Comparison of ENCODE assay signal across 1 cellular context in the genomic region with DNA sequence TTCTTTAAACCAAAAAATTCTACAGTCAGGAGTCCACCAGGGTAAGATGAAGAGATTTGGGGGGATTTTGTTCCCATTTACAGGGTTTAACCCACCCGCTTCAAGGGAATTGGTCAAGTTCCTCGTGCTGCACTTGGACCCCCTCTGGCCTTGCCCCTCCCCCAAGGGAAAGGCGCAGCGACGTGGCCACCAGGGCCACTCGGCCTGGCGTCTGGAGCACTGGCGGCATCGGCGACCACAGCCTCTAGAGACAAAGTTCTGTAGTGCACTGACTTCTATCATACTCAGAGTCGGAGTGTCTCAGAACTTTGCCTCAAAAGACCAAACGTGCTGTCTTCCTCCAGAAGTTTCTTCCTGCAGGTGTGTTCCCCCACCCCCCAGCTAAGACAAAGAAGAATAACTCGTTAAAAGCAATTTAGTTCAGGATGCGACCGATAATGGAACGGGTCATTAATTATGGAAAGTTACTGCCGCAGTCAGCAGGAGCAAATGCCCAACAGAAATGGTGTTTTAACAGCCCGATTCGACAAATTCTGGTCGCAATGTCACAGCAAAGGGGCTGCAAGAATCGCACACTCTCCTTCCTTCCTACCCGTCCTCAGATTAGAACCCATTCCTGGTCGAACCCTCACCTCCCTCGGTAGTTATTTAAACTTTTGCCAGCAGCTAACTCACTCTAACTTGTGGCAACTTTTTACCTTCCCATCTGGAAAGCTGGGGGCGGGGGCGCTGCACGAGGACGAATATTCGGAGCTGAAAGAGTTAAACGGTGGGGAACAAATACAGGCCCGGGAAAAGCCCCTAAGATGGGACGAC.
TF ChIP-seq lines count a peak whose summit lies in the region.

No MANE protein-coding gene starts in this region.

TF ChIP-seq in HepG2, 621 proteins besides CTCF, POLR2A, EP300 and RAD21 (continued from another document and continues in another):
- TF ChIP-seq, protein P1, sequence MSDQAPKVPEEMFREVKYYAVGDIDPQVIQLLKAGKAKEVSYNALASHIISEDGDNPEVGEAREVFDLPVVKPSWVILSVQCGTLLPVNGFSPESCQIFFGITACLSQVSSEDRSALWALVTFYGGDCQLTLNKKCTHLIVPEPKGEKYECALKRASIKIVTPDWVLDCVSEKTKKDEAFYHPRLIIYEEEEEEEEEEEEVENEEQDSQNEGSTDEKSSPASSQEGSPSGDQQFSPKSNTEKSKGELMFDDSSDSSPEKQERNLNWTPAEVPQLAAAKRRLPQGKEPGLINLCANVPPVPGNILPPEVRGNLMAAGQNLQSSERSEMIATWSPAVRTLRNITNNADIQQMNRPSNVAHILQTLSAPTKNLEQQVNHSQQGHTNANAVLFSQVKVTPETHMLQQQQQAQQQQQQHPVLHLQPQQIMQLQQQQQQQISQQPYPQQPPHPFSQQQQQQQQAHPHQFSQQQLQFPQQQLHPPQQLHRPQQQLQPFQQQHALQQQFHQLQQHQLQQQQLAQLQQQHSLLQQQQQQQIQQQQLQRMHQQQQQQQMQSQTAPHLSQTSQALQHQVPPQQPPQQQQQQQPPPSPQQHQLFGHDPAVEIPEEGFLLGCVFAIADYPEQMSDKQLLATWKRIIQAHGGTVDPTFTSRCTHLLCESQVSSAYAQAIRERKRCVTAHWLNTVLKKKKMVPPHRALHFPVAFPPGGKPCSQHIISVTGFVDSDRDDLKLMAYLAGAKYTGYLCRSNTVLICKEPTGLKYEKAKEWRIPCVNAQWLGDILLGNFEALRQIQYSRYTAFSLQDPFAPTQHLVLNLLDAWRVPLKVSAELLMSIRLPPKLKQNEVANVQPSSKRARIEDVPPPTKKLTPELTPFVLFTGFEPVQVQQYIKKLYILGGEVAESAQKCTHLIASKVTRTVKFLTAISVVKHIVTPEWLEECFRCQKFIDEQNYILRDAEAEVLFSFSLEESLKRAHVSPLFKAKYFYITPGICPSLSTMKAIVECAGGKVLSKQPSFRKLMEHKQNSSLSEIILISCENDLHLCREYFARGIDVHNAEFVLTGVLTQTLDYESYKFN (CRISPR knock-in tag; conservative IDR thresholded peaks at IDR 0.05) = 0 out of 2 replicates have a peak, but pooled peaks have one; percentile 9
- TF ChIP-seq, protein P2, sequence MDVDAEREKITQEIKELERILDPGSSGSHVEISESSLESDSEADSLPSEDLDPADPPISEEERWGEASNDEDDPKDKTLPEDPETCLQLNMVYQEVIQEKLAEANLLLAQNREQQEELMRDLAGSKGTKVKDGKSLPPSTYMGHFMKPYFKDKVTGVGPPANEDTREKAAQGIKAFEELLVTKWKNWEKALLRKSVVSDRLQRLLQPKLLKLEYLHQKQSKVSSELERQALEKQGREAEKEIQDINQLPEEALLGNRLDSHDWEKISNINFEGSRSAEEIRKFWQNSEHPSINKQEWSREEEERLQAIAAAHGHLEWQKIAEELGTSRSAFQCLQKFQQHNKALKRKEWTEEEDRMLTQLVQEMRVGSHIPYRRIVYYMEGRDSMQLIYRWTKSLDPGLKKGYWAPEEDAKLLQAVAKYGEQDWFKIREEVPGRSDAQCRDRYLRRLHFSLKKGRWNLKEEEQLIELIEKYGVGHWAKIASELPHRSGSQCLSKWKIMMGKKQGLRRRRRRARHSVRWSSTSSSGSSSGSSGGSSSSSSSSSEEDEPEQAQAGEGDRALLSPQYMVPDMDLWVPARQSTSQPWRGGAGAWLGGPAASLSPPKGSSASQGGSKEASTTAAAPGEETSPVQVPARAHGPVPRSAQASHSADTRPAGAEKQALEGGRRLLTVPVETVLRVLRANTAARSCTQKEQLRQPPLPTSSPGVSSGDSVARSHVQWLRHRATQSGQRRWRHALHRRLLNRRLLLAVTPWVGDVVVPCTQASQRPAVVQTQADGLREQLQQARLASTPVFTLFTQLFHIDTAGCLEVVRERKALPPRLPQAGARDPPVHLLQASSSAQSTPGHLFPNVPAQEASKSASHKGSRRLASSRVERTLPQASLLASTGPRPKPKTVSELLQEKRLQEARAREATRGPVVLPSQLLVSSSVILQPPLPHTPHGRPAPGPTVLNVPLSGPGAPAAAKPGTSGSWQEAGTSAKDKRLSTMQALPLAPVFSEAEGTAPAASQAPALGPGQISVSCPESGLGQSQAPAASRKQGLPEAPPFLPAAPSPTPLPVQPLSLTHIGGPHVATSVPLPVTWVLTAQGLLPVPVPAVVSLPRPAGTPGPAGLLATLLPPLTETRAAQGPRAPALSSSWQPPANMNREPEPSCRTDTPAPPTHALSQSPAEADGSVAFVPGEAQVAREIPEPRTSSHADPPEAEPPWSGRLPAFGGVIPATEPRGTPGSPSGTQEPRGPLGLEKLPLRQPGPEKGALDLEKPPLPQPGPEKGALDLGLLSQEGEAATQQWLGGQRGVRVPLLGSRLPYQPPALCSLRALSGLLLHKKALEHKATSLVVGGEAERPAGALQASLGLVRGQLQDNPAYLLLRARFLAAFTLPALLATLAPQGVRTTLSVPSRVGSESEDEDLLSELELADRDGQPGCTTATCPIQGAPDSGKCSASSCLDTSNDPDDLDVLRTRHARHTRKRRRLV (CRISPR knock-in tag; IDR thresholded peaks at IDR 0.05) = 0 out of 2 replicates have a peak, but pooled peaks have one; percentile 45
- TF ChIP-seq, protein P3, sequence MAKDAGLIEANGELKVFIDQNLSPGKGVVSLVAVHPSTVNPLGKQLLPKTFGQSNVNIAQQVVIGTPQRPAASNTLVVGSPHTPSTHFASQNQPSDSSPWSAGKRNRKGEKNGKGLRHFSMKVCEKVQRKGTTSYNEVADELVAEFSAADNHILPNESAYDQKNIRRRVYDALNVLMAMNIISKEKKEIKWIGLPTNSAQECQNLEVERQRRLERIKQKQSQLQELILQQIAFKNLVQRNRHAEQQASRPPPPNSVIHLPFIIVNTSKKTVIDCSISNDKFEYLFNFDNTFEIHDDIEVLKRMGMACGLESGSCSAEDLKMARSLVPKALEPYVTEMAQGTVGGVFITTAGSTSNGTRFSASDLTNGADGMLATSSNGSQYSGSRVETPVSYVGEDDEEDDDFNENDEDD (CRISPR knock-in tag; IDR thresholded peaks at IDR 0.05; ENCODE audit: borderline replicate concordance) = peak; percentile 56; the same call in 1 of the 2 replicates
- TF ChIP-seq CBFB (CRISPR knock-in tag; IDR thresholded peaks at IDR 0.05) (no peak), RBFOX2 (IDR thresholded peaks at IDR 0.05; ENCODE audit: low read depth, low read length) (peak; percentile 15; the same call in 1 of the 2 replicates), ZNF329 (CRISPR knock-in tag; IDR thresholded peaks at IDR 0.05; ENCODE audit: low read depth) (no peak), ZNF549 (CRISPR knock-in tag; IDR thresholded peaks at IDR 0.05) (no peak), ZNF234 (CRISPR knock-in tag; conservative IDR thresholded peaks at IDR 0.05) (no peak), ARHGAP35 (CRISPR knock-in tag; IDR thresholded peaks at IDR 0.05; ENCODE audit: borderline replicate concordance) (no peak), SIX1 (CRISPR knock-in tag; IDR thresholded peaks at IDR 0.05; ENCODE audit: borderline replicate concordance) (0 out of 2 replicates have a peak, but pooled peaks have one; percentile 23), MAZ (IDR thresholded peaks at IDR 0.05; ENCODE audit: borderline replicate concordance, low read depth, low read length) (no peak), MAZ (CRISPR knock-in tag; IDR thresholded peaks at IDR 0.05; ENCODE audit: low read depth) (no peak), KLF12 (CRISPR knock-in tag; IDR thresholded peaks at IDR 0.05; ENCODE audit: borderline replicate concordance) (peak; percentile 23; the same call in 1 of the 2 replicates), ZNF547 (CRISPR knock-in tag; IDR thresholded peaks at IDR 0.05) (no peak), ZFAT (CRISPR knock-in tag; conservative IDR thresholded peaks at IDR 0.05) (peak; percentile 88; the same call in 1 of the 2 replicates), ZNF441 (CRISPR knock-in tag; IDR thresholded peaks at IDR 0.05; ENCODE audit: borderline replicate concordance) (no peak), KAT7 (CRISPR knock-in tag; IDR thresholded peaks at IDR 0.05; ENCODE audit: borderline replicate concordance) (peak; percentile 43; the same call in 1 of the 2 replicates), BCL6 (CRISPR knock-in tag; IDR thresholded peaks at IDR 0.05) (0 out of 2 replicates have a peak, but pooled peaks have one; percentile 17), ZBTB7B (CRISPR knock-in tag; IDR thresholded peaks at IDR 0.05) (0 out of 2 replicates have a peak, but pooled peaks have one; percentile 31), ZNF180 (CRISPR knock-in tag; IDR thresholded peaks at IDR 0.05; ENCODE audit: borderline replicate concordance, low read depth) (no peak), YEATS2 (CRISPR knock-in tag; IDR thresholded peaks at IDR 0.05; ENCODE audit: borderline replicate concordance) (no peak), SALL1 (CRISPR knock-in tag; IDR thresholded peaks at IDR 0.05) (0 out of 2 replicates have a peak, but pooled peaks have one; percentile 33), ZNF296 (CRISPR knock-in tag; conservative IDR thresholded peaks at IDR 0.05) (0 out of 2 replicates have a peak, but pooled peaks have one; percentile 64), PHF8 (CRISPR knock-in tag; IDR thresholded peaks at IDR 0.05) (peak; percentile 54), KMT2B (CRISPR knock-in tag; IDR thresholded peaks at IDR 0.05) (0 out of 2 replicates have a peak, but pooled peaks have one; percentile 35), ZNF235 (CRISPR knock-in tag; IDR thresholded peaks at IDR 0.05; ENCODE audit: borderline replicate concordance) (0 out of 2 replicates have a peak, but pooled peaks have one; percentile 61), ZNF331 (CRISPR knock-in tag; IDR thresholded peaks at IDR 0.05) (peak; percentile 40; the same call in 1 of the 2 replicates), ZNF563 (CRISPR knock-in tag; IDR thresholded peaks at IDR 0.05) (peak; percentile 49; the same call in 1 of the 2 replicates)
- TF ChIP-seq, protein P4, sequence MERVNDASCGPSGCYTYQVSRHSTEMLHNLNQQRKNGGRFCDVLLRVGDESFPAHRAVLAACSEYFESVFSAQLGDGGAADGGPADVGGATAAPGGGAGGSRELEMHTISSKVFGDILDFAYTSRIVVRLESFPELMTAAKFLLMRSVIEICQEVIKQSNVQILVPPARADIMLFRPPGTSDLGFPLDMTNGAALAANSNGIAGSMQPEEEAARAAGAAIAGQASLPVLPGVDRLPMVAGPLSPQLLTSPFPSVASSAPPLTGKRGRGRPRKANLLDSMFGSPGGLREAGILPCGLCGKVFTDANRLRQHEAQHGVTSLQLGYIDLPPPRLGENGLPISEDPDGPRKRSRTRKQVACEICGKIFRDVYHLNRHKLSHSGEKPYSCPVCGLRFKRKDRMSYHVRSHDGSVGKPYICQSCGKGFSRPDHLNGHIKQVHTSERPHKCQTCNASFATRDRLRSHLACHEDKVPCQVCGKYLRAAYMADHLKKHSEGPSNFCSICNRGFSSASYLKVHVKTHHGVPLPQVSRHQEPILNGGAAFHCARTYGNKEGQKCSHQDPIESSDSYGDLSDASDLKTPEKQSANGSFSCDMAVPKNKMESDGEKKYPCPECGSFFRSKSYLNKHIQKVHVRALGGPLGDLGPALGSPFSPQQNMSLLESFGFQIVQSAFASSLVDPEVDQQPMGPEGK (CRISPR knock-in tag; IDR thresholded peaks at IDR 0.05) = peak; percentile 69
- TF ChIP-seq, protein P5, sequence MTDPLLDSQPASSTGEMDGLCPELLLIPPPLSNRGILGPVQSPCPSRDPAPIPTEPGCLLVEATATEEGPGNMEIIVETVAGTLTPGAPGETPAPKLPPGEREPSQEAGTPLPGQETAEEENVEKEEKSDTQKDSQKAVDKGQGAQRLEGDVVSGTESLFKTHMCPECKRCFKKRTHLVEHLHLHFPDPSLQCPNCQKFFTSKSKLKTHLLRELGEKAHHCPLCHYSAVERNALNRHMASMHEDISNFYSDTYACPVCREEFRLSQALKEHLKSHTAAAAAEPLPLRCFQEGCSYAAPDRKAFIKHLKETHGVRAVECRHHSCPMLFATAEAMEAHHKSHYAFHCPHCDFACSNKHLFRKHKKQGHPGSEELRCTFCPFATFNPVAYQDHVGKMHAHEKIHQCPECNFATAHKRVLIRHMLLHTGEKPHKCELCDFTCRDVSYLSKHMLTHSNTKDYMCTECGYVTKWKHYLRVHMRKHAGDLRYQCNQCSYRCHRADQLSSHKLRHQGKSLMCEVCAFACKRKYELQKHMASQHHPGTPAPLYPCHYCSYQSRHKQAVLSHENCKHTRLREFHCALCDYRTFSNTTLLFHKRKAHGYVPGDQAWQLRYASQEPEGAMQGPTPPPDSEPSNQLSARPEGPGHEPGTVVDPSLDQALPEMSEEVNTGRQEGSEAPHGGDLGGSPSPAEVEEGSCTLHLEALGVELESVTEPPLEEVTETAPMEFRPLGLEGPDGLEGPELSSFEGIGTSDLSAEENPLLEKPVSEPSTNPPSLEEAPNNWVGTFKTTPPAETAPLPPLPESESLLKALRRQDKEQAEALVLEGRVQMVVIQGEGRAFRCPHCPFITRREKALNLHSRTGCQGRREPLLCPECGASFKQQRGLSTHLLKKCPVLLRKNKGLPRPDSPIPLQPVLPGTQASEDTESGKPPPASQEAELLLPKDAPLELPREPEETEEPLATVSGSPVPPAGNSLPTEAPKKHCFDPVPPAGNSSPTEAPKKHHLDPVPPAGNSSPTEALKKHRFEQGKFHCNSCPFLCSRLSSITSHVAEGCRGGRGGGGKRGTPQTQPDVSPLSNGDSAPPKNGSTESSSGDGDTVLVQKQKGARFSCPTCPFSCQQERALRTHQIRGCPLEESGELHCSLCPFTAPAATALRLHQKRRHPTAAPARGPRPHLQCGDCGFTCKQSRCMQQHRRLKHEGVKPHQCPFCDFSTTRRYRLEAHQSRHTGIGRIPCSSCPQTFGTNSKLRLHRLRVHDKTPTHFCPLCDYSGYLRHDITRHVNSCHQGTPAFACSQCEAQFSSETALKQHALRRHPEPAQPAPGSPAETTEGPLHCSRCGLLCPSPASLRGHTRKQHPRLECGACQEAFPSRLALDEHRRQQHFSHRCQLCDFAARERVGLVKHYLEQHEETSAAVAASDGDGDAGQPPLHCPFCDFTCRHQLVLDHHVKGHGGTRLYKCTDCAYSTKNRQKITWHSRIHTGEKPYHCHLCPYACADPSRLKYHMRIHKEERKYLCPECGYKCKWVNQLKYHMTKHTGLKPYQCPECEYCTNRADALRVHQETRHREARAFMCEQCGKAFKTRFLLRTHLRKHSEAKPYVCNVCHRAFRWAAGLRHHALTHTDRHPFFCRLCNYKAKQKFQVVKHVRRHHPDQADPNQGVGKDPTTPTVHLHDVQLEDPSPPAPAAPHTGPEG (CRISPR knock-in tag; IDR thresholded peaks at IDR 0.05) = peak; percentile 79
- TF ChIP-seq, protein P6, sequence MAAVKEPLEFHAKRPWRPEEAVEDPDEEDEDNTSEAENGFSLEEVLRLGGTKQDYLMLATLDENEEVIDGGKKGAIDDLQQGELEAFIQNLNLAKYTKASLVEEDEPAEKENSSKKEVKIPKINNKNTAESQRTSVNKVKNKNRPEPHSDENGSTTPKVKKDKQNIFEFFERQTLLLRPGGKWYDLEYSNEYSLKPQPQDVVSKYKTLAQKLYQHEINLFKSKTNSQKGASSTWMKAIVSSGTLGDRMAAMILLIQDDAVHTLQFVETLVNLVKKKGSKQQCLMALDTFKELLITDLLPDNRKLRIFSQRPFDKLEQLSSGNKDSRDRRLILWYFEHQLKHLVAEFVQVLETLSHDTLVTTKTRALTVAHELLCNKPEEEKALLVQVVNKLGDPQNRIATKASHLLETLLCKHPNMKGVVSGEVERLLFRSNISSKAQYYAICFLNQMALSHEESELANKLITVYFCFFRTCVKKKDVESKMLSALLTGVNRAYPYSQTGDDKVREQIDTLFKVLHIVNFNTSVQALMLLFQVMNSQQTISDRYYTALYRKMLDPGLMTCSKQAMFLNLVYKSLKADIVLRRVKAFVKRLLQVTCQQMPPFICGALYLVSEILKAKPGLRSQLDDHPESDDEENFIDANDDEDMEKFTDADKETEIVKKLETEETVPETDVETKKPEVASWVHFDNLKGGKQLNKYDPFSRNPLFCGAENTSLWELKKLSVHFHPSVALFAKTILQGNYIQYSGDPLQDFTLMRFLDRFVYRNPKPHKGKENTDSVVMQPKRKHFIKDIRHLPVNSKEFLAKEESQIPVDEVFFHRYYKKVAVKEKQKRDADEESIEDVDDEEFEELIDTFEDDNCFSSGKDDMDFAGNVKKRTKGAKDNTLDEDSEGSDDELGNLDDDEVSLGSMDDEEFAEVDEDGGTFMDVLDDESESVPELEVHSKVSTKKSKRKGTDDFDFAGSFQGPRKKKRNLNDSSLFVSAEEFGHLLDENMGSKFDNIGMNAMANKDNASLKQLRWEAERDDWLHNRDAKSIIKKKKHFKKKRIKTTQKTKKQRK (IDR thresholded peaks at IDR 0.05; ENCODE audit: low read length) = no peak
